Comparison of ENCODE assay signal across 1 cellular context in the genomic region with DNA sequence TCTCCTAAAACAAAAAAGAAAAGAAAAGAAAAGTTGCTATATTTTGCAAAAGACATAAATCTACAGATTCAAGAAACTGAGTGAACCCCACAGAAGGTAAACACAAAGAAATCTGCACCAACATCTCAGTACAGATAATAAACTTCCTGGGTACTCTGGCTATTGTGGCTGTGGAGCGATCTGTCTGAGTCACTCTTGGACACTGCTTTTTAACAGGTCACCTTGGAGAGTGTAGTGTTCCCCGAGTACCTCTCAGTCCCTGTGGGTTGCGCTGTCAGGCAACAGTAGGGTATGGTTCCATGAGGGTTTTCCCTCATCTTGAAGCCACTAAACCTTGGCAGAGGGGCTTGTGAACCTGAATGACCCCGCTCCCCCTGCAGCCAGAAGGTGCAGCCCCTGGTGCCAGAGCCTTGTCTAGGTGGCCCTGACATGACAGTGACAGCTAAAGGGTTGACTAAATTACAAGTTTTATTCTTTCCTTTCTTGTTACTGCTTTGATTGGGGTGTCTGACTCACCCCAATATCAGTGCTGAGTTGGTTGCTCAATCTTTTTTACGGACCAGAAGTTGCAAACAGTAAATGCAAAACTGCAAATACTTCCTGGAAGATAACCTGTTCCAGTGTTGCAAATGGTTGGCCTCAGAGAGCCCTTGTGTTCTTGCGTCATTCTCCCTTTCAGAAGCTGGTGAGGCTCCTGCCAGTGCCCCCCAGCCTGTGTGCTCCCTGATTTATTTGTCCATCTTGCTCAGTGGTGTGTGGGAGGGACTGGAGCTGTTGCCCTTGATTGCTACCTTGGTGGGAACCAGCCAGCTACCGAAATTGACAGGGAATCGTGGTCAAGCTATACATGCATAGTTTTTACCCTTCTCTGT.
TF ChIP-seq lines count a peak whose summit lies in the region.

No MANE protein-coding gene starts in this region.

TF ChIP-seq in HepG2, 621 proteins besides CTCF, POLR2A, EP300 and RAD21 (continued from another document and continues in another):
- TF ChIP-seq ATF4 (CRISPR knock-in tag; IDR thresholded peaks at IDR 0.05) (peak in 1 of 2 experiments; percentile 94; a peak in 2 of 4 replicates), ZNF24 (IDR thresholded peaks at IDR 0.05) (no peak), ZNF512 (CRISPR knock-in tag; IDR thresholded peaks at IDR 0.05) (no peak), DR1 (CRISPR knock-in tag; IDR thresholded peaks at IDR 0.05) (no peak), KAT8 (CRISPR knock-in tag; IDR thresholded peaks at IDR 0.05) (peak; percentile 30; the same call in 1 of the 2 replicates), AGO2 (optimal IDR thresholded peaks at IDR 0.05; ENCODE audit: low read depth, low read length) (no peak), ZNF451 (CRISPR knock-in tag; IDR thresholded peaks at IDR 0.05) (no peak), PRDM15 (CRISPR knock-in tag; IDR thresholded peaks at IDR 0.05) (no peak), FOXC1 (CRISPR knock-in tag; IDR thresholded peaks at IDR 0.05; ENCODE audit: borderline replicate concordance) (no peak), HMGXB3 (CRISPR knock-in tag; IDR thresholded peaks at IDR 0.05; ENCODE audit: borderline replicate concordance) (no peak), ZNF331 (CRISPR knock-in tag; IDR thresholded peaks at IDR 0.05) (peak; percentile 31; the same call in 1 of the 2 replicates), NFIC (IDR thresholded peaks at IDR 0.05; ENCODE audit: low read length) (no peak), RFX5 (IDR thresholded peaks at IDR 0.05; ENCODE audit: low read depth, low read length) (peak; percentile 21; the same call in 1 of the 2 replicates), THAP11 (CRISPR knock-in tag; IDR thresholded peaks at IDR 0.05) (peak; percentile 69), KDM4B (CRISPR knock-in tag; IDR thresholded peaks at IDR 0.05) (no peak), PAWR (CRISPR knock-in tag; IDR thresholded peaks at IDR 0.05; ENCODE audit: borderline replicate concordance) (no peak), ZNF441 (CRISPR knock-in tag; IDR thresholded peaks at IDR 0.05; ENCODE audit: borderline replicate concordance) (no peak), ZNF766 (CRISPR knock-in tag; IDR thresholded peaks at IDR 0.05; ENCODE audit: borderline replicate concordance) (no peak)
- TF ChIP-seq, protein P1, sequence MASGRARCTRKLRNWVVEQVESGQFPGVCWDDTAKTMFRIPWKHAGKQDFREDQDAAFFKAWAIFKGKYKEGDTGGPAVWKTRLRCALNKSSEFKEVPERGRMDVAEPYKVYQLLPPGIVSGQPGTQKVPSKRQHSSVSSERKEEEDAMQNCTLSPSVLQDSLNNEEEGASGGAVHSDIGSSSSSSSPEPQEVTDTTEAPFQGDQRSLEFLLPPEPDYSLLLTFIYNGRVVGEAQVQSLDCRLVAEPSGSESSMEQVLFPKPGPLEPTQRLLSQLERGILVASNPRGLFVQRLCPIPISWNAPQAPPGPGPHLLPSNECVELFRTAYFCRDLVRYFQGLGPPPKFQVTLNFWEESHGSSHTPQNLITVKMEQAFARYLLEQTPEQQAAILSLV (CRISPR knock-in tag; IDR thresholded peaks at IDR 0.05; ENCODE audit: borderline replicate concordance) = no peak
- TF ChIP-seq, protein P2, sequence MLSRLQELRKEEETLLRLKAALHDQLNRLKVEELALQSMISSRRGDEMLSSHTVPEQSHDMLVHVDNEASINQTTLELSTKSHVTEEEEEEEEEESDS (CRISPR knock-in tag; IDR thresholded peaks at IDR 0.05; ENCODE audit: borderline replicate concordance) = no peak
- TF ChIP-seq, protein P3, sequence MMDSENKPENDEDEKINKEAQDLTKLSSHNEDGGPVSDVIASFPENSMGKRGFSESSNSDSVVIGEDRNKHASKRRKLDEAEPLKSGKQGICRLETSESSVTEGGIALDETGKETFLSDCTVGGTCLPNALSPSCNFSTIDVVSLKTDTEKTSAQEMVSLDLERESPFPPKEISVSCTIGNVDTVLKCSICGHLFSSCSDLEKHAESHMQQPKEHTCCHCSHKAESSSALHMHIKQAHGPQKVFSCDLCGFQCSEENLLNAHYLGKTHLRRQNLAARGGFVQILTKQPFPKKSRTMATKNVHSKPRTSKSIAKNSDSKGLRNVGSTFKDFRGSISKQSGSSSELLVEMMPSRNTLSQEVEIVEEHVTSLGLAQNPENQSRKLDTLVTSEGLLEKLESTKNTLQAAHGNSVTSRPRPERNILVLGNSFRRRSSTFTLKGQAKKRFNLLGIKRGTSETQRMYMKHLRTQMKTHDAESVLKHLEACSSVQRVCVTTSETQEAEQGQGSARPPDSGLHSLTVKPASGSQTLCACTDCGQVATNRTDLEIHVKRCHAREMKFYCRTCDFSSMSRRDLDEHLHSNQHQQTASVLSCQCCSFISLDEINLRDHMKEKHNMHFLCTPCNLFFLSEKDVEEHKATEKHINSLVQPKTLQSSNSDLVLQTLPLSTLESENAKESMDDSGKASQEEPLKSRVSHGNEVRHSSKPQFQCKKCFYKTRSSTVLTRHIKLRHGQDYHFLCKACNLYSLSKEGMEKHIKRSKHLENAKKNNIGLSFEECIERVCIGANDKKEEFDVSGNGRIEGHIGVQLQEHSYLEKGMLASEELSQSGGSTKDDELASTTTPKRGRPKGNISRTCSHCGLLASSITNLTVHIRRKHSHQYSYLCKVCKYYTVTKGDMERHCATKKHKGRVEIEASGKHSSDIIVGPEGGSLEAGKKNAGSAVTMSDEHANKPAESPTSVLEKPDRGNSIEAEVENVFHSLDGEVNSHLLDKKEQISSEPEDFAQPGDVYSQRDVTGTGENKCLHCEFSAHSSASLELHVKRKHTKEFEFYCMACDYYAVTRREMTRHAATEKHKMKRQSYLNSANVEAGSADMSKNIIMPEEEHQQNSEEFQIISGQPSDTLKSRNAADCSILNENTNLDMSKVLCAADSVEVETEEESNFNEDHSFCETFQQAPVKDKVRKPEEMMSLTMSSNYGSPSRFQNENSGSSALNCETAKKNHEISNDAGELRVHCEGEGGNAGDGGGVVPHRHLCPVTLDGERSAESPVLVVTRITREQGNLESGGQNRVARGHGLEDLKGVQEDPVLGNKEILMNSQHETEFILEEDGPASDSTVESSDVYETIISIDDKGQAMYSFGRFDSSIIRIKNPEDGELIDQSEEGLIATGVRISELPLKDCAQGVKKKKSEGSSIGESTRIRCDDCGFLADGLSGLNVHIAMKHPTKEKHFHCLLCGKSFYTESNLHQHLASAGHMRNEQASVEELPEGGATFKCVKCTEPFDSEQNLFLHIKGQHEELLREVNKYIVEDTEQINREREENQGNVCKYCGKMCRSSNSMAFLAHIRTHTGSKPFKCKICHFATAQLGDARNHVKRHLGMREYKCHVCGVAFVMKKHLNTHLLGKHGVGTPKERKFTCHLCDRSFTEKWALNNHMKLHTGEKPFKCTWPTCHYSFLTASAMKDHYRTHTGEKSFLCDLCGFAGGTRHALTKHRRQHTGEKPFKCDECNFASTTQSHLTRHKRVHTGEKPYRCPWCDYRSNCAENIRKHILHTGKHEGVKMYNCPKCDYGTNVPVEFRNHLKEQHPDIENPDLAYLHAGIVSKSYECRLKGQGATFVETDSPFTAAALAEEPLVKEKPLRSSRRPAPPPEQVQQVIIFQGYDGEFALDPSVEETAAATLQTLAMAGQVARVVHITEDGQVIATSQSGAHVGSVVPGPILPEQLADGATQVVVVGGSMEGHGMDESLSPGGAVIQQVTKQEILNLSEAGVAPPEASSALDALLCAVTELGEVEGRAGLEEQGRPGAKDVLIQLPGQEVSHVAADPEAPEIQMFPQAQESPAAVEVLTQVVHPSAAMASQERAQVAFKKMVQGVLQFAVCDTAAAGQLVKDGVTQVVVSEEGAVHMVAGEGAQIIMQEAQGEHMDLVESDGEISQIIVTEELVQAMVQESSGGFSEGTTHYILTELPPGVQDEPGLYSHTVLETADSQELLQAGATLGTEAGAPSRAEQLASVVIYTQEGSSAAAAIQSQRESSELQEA (CRISPR knock-in tag; IDR thresholded peaks at IDR 0.05; ENCODE audit: not compliant biosample characterization) = no peak
- TF ChIP-seq, protein P4, sequence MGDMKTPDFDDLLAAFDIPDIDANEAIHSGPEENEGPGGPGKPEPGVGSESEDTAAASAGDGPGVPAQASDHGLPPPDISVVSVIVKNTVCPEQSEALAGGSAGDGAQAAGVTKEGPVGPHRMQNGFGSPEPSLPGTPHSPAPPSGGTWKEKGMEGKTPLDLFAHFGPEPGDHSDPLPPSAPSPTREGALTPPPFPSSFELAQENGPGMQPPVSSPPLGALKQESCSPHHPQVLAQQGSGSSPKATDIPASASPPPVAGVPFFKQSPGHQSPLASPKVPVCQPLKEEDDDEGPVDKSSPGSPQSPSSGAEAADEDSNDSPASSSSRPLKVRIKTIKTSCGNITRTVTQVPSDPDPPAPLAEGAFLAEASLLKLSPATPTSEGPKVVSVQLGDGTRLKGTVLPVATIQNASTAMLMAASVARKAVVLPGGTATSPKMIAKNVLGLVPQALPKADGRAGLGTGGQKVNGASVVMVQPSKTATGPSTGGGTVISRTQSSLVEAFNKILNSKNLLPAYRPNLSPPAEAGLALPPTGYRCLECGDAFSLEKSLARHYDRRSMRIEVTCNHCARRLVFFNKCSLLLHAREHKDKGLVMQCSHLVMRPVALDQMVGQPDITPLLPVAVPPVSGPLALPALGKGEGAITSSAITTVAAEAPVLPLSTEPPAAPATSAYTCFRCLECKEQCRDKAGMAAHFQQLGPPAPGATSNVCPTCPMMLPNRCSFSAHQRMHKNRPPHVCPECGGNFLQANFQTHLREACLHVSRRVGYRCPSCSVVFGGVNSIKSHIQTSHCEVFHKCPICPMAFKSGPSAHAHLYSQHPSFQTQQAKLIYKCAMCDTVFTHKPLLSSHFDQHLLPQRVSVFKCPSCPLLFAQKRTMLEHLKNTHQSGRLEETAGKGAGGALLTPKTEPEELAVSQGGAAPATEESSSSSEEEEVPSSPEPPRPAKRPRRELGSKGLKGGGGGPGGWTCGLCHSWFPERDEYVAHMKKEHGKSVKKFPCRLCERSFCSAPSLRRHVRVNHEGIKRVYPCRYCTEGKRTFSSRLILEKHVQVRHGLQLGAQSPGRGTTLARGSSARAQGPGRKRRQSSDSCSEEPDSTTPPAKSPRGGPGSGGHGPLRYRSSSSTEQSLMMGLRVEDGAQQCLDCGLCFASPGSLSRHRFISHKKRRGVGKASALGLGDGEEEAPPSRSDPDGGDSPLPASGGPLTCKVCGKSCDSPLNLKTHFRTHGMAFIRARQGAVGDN (CRISPR knock-in tag; IDR thresholded peaks at IDR 0.05) = peak; percentile 38
